1 cellular context compared by ENCODE assay signal in genomic region chr1:102296116-102296515, GRCh38.
TF ChIP-seq lines count a peak whose summit lies in the region.

No MANE protein-coding gene starts in this region.

TF ChIP-seq in SK-N-SH, 30 proteins besides CTCF, POLR2A, EP300 and RAD21 (continued from another document):
- TF ChIP-seq FOSL2 (IDR thresholded peaks at IDR 0.05; ENCODE audit: borderline replicate concordance, low read depth) (no peak), MEF2A (IDR thresholded peaks at IDR 0.05; ENCODE audit: borderline replicate concordance, low read depth) (no peak), TEAD4 (IDR thresholded peaks at IDR 0.05; ENCODE audit: borderline replicate concordance, insufficient read depth) (no peak), TAF1 (IDR thresholded peaks at IDR 0.05; ENCODE audit: borderline replicate concordance, low read depth, low read length) (no peak), MXI1 (IDR thresholded peaks at IDR 0.05; ENCODE audit: low read depth, low read length) (no peak), USF2 (IDR thresholded peaks at IDR 0.05; ENCODE audit: borderline replicate concordance, low read depth, low read length) (no peak), RFX5 (IDR thresholded peaks at IDR 0.05; ENCODE audit: low read length) (no peak), SIN3A (IDR thresholded peaks at IDR 0.05; ENCODE audit: borderline replicate concordance, low read depth, low read length) (no peak)
